ENCODE assay signal across 40 cellular contexts in the genomic region with DNA sequence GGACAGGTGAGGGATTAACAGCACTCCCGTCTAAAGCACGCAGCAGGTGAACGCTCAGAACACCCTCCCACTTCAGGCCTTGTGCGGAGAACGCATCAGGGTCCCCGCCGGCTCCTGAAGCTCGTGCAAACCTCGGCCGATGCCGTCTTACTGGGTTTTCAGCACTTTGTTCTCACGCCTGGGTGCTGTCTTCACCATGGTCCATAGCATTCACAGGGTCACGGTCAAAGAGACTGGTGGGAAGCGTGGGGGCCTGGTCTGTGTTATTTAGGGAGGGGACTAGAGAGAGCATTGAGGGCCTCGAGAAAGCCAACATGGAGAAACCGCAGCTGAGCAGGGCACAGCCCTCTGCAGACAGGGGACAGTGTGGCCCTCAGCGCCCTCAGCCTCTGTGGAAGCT. TPM values are rescaled to one million over a fixed set of nuclear protein-coding genes. Genes with fewer than 3 reads are reported as not detected.
"Had no signal": no experiment of that assay in that cellular context is flagged by ENCODE, and none has a peak within 500 bp of the region (broad histone marks: within the 10 kb centered on the region; RNA-seq: fewer than 3 reads in every experiment).

No MANE protein-coding gene starts in this region.

- DNase-seq: activated B cell treated with CpG ODN at 0.5 μM for 24 hours; activated CD4-positive, alpha-beta memory T cell treated with anti-CD3 and anti-CD28 coated beads for 36 hours; activated CD4-positive, alpha-beta T cell treated with anti-CD3 and anti-CD28 coated beads for 48 hours; activated CD4-positive, alpha-beta T cell treated with anti-CD3 and anti-CD28 coated beads, Interleukin-2, amount 50 U/mL, for 1 hour; activated CD8-positive, alpha-beta memory T cell treated with anti-CD3 and anti-CD28 coated beads, Interleukin-2, amount 10 ng/mL, durations not matched to agents 7 days and 5 days; activated CD8-positive, alpha-beta memory T cell treated with anti-CD3 and anti-CD28 coated beads, Interleukin-2, amount 50 U/mL, for 4 hours; activated CD8-positive, alpha-beta T cell treated with anti-CD3 and anti-CD28 coated beads, Interleukin-2, amount 10 ng/mL, durations not matched to agents 7 days and 5 days; activated effector memory CD4-positive, alpha-beta T cell treated with anti-CD3 and anti-CD28 coated beads, Interleukin-2, amount 50 U/mL, for 16 hours; activated naive CD4-positive, alpha-beta T cell treated with anti-CD3 and anti-CD28 coated beads for 36 hours; activated naive CD8-positive, alpha-beta T cell treated with anti-CD3 and anti-CD28 coated beads for 36 hours; activated naive CD8-positive, alpha-beta T cell treated with anti-CD3 and anti-CD28 coated beads, Interleukin-2, amount 50 U/mL, for 24 hours; activated T-cell treated with anti-CD3 and anti-CD28 coated beads, Interleukin-2, amount 50 U/mL, for 1 hour; activated T-cell treated with anti-CD3 and anti-CD28 coated beads, Interleukin-2, amount 50 U/mL, for 48 hours; adrenal gland; aorta; body of pancreas; caudate nucleus; cortex of kidney; dermis blood vessel endothelial cell; effector CD8-positive, alpha-beta T cell; esophagus squamous epithelium; foreskin melanocyte; head of caudate nucleus; T-helper 1 cell; T-helper 17 cell; T1000; WERI-Rb-1 had no signal

- H3K27ac ChIP-seq: adrenal gland, body of pancreas, epithelial cell of prostate, gastroesophageal sphincter, WERI-Rb-1 had no signal

- H3K36me3 ChIP-seq: adrenal gland, WERI-Rb-1 had no signal

- FAIRE-seq: colon, endometrium, endothelial cell of umbilical vein had no signal

- H3K27me3 ChIP-seq: adrenal gland, body of pancreas, esophagus squamous epithelium, gastroesophageal sphincter had no signal

- H3K9me3 ChIP-seq: adrenal gland, body of pancreas, esophagus squamous epithelium, gastroesophageal sphincter had no signal

- H3K4me3 ChIP-seq: adrenal gland, body of pancreas, esophagus squamous epithelium, gastroesophageal sphincter had no signal

- ATAC-seq: activated CD4-positive, CD25-positive, alpha-beta regulatory T cell treated with anti-CD3 and anti-CD28 coated beads, Interleukin-2, amount 50 U/mL, for 24 hours; activated CD8-positive, alpha-beta memory T cell treated with anti-CD3 and anti-CD28 coated beads, Interleukin-2, amount 10 ng/mL, durations not matched to agents 7 days and 5 days; body of pancreas had no signal

RNA-seq across cellular contexts. Expression of gene CIBAR2, which starts 26.6 kb away (rescaled TPM):
- total RNA-seq: activated B cell treated with CpG ODN at 0.5 μM for 24 hours; activated CD4-positive, alpha-beta memory T cell treated with anti-CD3 and anti-CD28 coated beads for 36 hours; activated CD8-positive, alpha-beta memory T cell treated with anti-CD3 and anti-CD28 coated beads for 36 hours; activated CD8-positive, alpha-beta memory T cell treated with anti-CD3 and anti-CD28 coated beads, Interleukin-2, amount 10 ng/mL, durations not matched to agents 7 days and 5 days; activated CD8-positive, alpha-beta T cell treated with anti-CD3 and anti-CD28 coated beads, Interleukin-2, amount 10 ng/mL, durations not matched to agents 7 days and 5 days; activated naive CD4-positive, alpha-beta T cell treated with anti-CD3 and anti-CD28 coated beads for 36 hours; activated naive CD8-positive, alpha-beta T cell treated with anti-CD3 and anti-CD28 coated beads for 36 hours; activated T-helper 1 cell treated with anti-CD3 and anti-CD28 coated beads, Interleukin-12 subunit alpha, Interleukin-12 subunit beta, Interleukin-2, Interleukin-4 antibody, amounts not matched to agents 30 ng/mL and 10 ng/mL and 1 ng/mL, durations not matched to agents 14 hours and 24 hours and 36 hours; activated T-helper 2 cell treated with anti-CD3 and anti-CD28 coated beads, Interferon-gamma antibody, Interleukin-2, Interleukin-4, amounts not matched to agents 10 μg/mL and 5 μg/mL and 100 μg/mL, durations not matched to agents 14 hours and 24 hours and 36 hours; body of pancreas; chondrocyte; dermis blood vessel endothelial cell; endothelial cell of umbilical vein; esophagus squamous epithelium; fibroblast of lung; fibroblast of villous mesenchyme; gastroesophageal sphincter; T-helper 17 cell had no signal
- polyA plus RNA-seq: aorta, esophagus, fibroblast of lung had no signal
